Comparison of ENCODE assay signal across 7 cellular contexts in genomic region chr17:10729334-10730193, GRCh38. TPM values are rescaled to one million over a fixed set of nuclear protein-coding genes. Genes with fewer than 3 reads are reported as not detected.
A peak's percentile ranks its signal among the peaks of the same experiment; 100 is the strongest.
DNase-seq lines count a peak whose midpoint lies in the region; ATAC-seq and TF ChIP-seq lines count a peak whose summit lies in the region.

Gene TMEM220 (minus strand): TSS chr17:10730023. CDS start chr17:10729851, 172 bp downstream.

- peak within 1 kb of the TSS; percentile 49 for H3K9ac ChIP-seq in iPS-15b (ENCODE audit: low read depth, low read length)

- peaks cover 6% of the 10 kb centered on the region for H3K4me1 ChIP-seq in iPS-15b (ENCODE audit: control insufficient read depth, insufficient read depth, low read length)

- H3K27ac Mint-ChIP-seq in T-helper 17 cell, result peak within 1 kb of the TSS; percentile 63

- H3K27me3 ChIP-seq in brain microvascular endothelial cell (replicated peaks) (no peaks in the 10 kb centered on the region), iPS-15b (ENCODE audit: control insufficient read depth, insufficient read depth, low read length) (peaks cover 2% of the 10 kb centered on the region)

- no peaks in the 10 kb centered on the region for H3K9me3 ChIP-seq in T-helper 17 cell (ENCODE audit: control insufficient read depth, low read length, poor library complexity, severe bottlenecking)
- no peaks in the 10 kb centered on the region for H3K9me3 ChIP-seq in iPS-15b (ENCODE audit: control insufficient read depth, insufficient read depth, low read length)

- H3K36me3 ChIP-seq in brain microvascular endothelial cell (replicated peaks) (no peaks in the 10 kb centered on the region), iPS-15b (ENCODE audit: control insufficient read depth, insufficient read depth, low read length) (no peaks in the 10 kb centered on the region)

- peak; percentile 62 for ATAC-seq in GM18861 (IDR thresholded peaks at IDR 0.05; ENCODE audit: unreplicated experiment)
- ATAC-seq in HG03025 (IDR thresholded peaks at IDR 0.05; ENCODE audit: low FRiP score, unreplicated experiment), result peak; percentile 56
- peak; percentile 73 for ATAC-seq in T-helper 17 cell
- ATAC-seq in sciatic nerve, result peak; percentile 94

- no peak for TF ChIP-seq CTCF in brain microvascular endothelial cell (IDR thresholded peaks at IDR 0.05; ENCODE audit: low read depth, low read length, missing control alignments)

- peaks cover 2% of the 10 kb centered on the region for H3K36me3 Mint-ChIP-seq in T-helper 17 cell (ENCODE audit: low read depth)

- peak in 1 of 3 donors; percentile 13 for DNase-seq in T-helper 17 cell
- DNase-seq in brain microvascular endothelial cell, result peak; percentile 27
- DNase-seq in sciatic nerve (ENCODE audit: low spot score), result peak; percentile 87
- no peak for DNase-seq in H4 (ENCODE audit: low spot score)

- intact Hi-C loops in sciatic nerve (cut with DNase I), result no loop called here

- peak within 1 kb of the TSS; percentile 41 for H3K27ac ChIP-seq in brain microvascular endothelial cell

- in situ Hi-C loops in brain microvascular endothelial cell (cut with HindIII; ENCODE audit: low pct_ligation_motif_present, low sequenced_read_pairs), result loop anchor here (25.0 kb wide), 1 partner anchor 1258 kb away; the partner anchor contains the start of gene ZNF18

- H3K27me3 Mint-ChIP-seq in T-helper 17 cell, result peaks cover 8% of the 10 kb centered on the region

- peaks cover 13% of the 10 kb centered on the region for H3K4me1 Mint-ChIP-seq in T-helper 17 cell

- H3K4me3 Mint-ChIP-seq in T-helper 17 cell, result peak within 1 kb of the TSS; percentile 88

- peak within 1 kb of the TSS; percentile 66 for H3K4me3 ChIP-seq in brain microvascular endothelial cell (ENCODE audit: low read depth, low read length)
- peak within 1 kb of the TSS; percentile 68 for H3K4me3 ChIP-seq in iPS-15b (ENCODE audit: low read depth, low read length)

RNA-seq across cellular contexts. Expression of gene TMEM220, which starts in this region (rescaled TPM):
- total RNA-seq in T-helper 17 cell (under 1 TPM; 0.77 to 0.81 TPM), sciatic nerve (10.3 TPM)
- total RNA-seq in H4 (2014; rRNA removed; shearing (Covaris generic)), result not detected in 2 replicates

Comparison
In these comparisons a context has a peak if more than half of its experiments do, and no peak if none do; other contexts are left out.
1. Peak in ATAC-seq in T-helper 17 cell; RNA of the gene not detected or under 1 TPM.